ENCODE assay signal across 9 cellular contexts in genomic region chr4:153792007-153792892, GRCh38. TPM values are rescaled to one million over a fixed set of nuclear protein-coding genes. Genes with fewer than 3 reads are reported as not detected.
A peak's percentile ranks its signal among the peaks of the same experiment; 100 is the strongest.
DNase-seq lines count a peak whose midpoint lies in the region; ATAC-seq and TF ChIP-seq lines count a peak whose summit lies in the region.
"Had no signal": no experiment of that assay in that cellular context is flagged by ENCODE, and none has a peak within 500 bp of the region (broad histone marks: within the 10 kb centered on the region; RNA-seq: fewer than 3 reads in every experiment).

No MANE protein-coding gene starts in this region.

- H3K4me1 ChIP-seq in mucosa of descending colon (ENCODE audit: low read depth) (peaks cover 19% of the 10 kb centered on the region), thoracic aorta (ENCODE audit: control insufficient read depth in 1 of 2, low read depth in 2 of 2) (peaks cover 18 to 43% of the 10 kb centered on the region in 2 donors)

- no peak overlapping the region for H3K27ac ChIP-seq in thoracic aorta
- H3K27ac ChIP-seq: ovary had no signal

- DNase-seq in GM10266 (ENCODE audit: extremely low spot score) (peak; percentile 38), SK-N-DZ (ENCODE audit: low spot score) (peak; percentile 12), epithelial cell of esophagus (ENCODE audit: low read depth) (peak; percentile 76), mucosa of descending colon (peak; percentile 58 to 66 (median 65)), thoracic aorta (ENCODE audit: low spot score) (no peak), NK-92 (lab: John Stamatoyannopoulos, UW; ENCODE audit: unreplicated experiment) (no peak)

- no peak for TF ChIP-seq CTCF in GM10266 (IDR thresholded peaks at IDR 0.05; ENCODE audit: control insufficient read depth, insufficient read depth, low read depth, missing control alignments)
- peak; percentile 34 for TF ChIP-seq CTCF in epithelial cell of esophagus (IDR thresholded peaks at IDR 0.05; ENCODE audit: insufficient read depth, low read depth, low read length, missing control alignments)
- TF ChIP-seq CTCF in mucosa of descending colon (IDR thresholded peaks at IDR 0.05), result no peak
- no peak for TF ChIP-seq CTCF in thoracic aorta (IDR thresholded peaks at IDR 0.05)

- peaks cover 16% of the 10 kb centered on the region for H3K27me3 ChIP-seq in thoracic aorta (replicated peaks; ENCODE audit: insufficient read depth)
- H3K27me3 ChIP-seq: ovary had no signal

- H3K4me3 ChIP-seq in epithelial cell of esophagus (ENCODE audit: low read length) (peak overlapping the region; percentile 22), mucosa of descending colon (no peak overlapping the region), thoracic aorta (peak overlapping the region; percentile 64)
- H3K4me3 ChIP-seq: ovary had no signal

- ATAC-seq in mucosa of descending colon (peak; percentile 53), thoracic aorta (ENCODE audit: insufficient number of reproducible peaks, low FRiP score, low read depth) (no peak), GM18861 (IDR thresholded peaks at IDR 0.05; ENCODE audit: unreplicated experiment) (no peak), HG02840 (IDR thresholded peaks at IDR 0.05; ENCODE audit: low FRiP score, unreplicated experiment) (no peak)

- no peaks in the 10 kb centered on the region for H3K36me3 ChIP-seq in mucosa of descending colon (ENCODE audit: low read depth)
- H3K36me3 ChIP-seq in thoracic aorta, result no peaks in the 10 kb centered on the region
- H3K36me3 ChIP-seq: ovary had no signal

- intact Hi-C loops in mucosa of descending colon (cut with DNase I, micrococcal nuclease), result no loop called here

- H3K9me3 ChIP-seq in mucosa of descending colon, result no peaks in the 10 kb centered on the region
- no peaks in the 10 kb centered on the region for H3K9me3 ChIP-seq in thoracic aorta
- H3K9me3 ChIP-seq: ovary had no signal

RNA-seq across cellular contexts. Expression of gene SFRP2, which starts 3.4 kb away (rescaled TPM):
- not detected in 2 replicates for polyA plus RNA-seq in SK-N-DZ (2014; cell fraction: cytosol; rRNA removed)
- not detected in 2 replicates for polyA plus RNA-seq in SK-N-DZ (2014; cell fraction: nucleus; rRNA removed)
- total RNA-seq in mucosa of descending colon, result 10 to 100 TPM in 2 of 3 donors, 1 to 10 TPM in 1; 3.9 to 51.9 (median 32.5) TPM
- total RNA-seq in thoracic aorta, result 10 to 100 TPM; 70.4 to 90.3 TPM

RNA-seq across cellular contexts. Expression of gene RNF175, which starts 32.4 kb away (rescaled TPM):
- not detected in 2 replicates for polyA plus RNA-seq in SK-N-DZ (2014; cell fraction: cytosol; rRNA removed)
- 0.21 TPM in 1 of 2 replicates, not detected in the other for polyA plus RNA-seq in SK-N-DZ (2014; cell fraction: nucleus; rRNA removed)
- total RNA-seq in mucosa of descending colon (under 1 TPM in 1 of 3 donors, not detected in 2; 0.63 TPM), thoracic aorta (not detected)
- total RNA-seq: ovary had no signal

Comparison
In these comparisons a context has a peak if more than half of its experiments do, and no peak if none do; other contexts are left out.
1. DNase-seq: peak in GM10266 (single experiment), SK-N-DZ (single experiment), epithelial cell of esophagus (single experiment) and mucosa of descending colon (3 of 3); none in thoracic aorta (single experiment) and NK-92 (single experiment).